In genomic region chr15:100779331-100780207, GRCh38 we compare ENCODE assay signal across 25 cellular contexts.
A peak's percentile ranks its signal among the peaks of the same experiment; 100 is the strongest.
DNase-seq lines count a peak whose midpoint lies in the region; ATAC-seq and TF ChIP-seq lines count a peak whose summit lies in the region.
"Had no signal": no experiment of that assay in that cellular context is flagged by ENCODE, and none has a peak within 500 bp of the region (broad histone marks: within the 10 kb centered on the region; RNA-seq: fewer than 3 reads in every experiment).

No MANE protein-coding gene starts in this region.

- no peak overlapping the region for H3K27ac Mint-ChIP-seq in activated CD4-positive, alpha-beta T cell treated with anti-CD3 and anti-CD28 coated beads, Interleukin-2, amount 10 ng/mL, durations not matched to agents 7 days and 5 days
- no peak overlapping the region for H3K27ac Mint-ChIP-seq in WTC11
- H3K27ac Mint-ChIP-seq: immature natural killer cell; T-helper 2 cell treated with Interferon-gamma antibody and Interleukin-4, amounts not matched to agents 5 μg/mL and 100 μg/mL, for 36 hours had no signal

- H3K9me3 ChIP-seq in lung (ENCODE audit: control insufficient read depth in 2 of 2, insufficient read depth in 1 of 2, low read length in 1 of 2) (peaks cover 0 to 5% of the 10 kb centered on the region in 2 donors), tibial artery (no peaks in the 10 kb centered on the region)
- H3K9me3 ChIP-seq: gastroesophageal sphincter, left lung, ovary had no signal

- H3K36me3 ChIP-seq in lung (ENCODE audit: control insufficient read depth in 2 of 2, insufficient read depth in 2 of 2, low read length in 2 of 2) (no peaks in the 10 kb centered on the region), tibial artery (no peaks in the 10 kb centered on the region)
- H3K36me3 ChIP-seq: gastroesophageal sphincter, left lung, ovary, spleen had no signal

- TF ChIP-seq CTCF in WTC11 (IDR thresholded peaks at IDR 0.05) (no peak), lung (IDR thresholded peaks at IDR 0.05; ENCODE audit: control extremely low read depth, extremely low read depth) (no peak), tibial artery (IDR thresholded peaks at IDR 0.05) (no peak)

- H3K27me3 Mint-ChIP-seq in activated CD4-positive, alpha-beta T cell treated with anti-CD3 and anti-CD28 coated beads, Interleukin-2, amount 10 ng/mL, durations not matched to agents 7 days and 5 days, result no peaks in the 10 kb centered on the region
- H3K27me3 Mint-ChIP-seq in WTC11 (ENCODE audit: low read depth), result no peaks in the 10 kb centered on the region; the same call in 1 of the 2 replicates

- H3K27ac ChIP-seq in lung (ENCODE audit: low read depth in 1 of 2, low read length in 1 of 2) (no peak overlapping the region), tibial artery (no peak overlapping the region)
- H3K27ac ChIP-seq: gastroesophageal sphincter, left lung, ovary, PC-9, spleen had no signal

- intact Hi-C loops in tibial artery (cut with DNase I; ENCODE audit: low total_unique reads), result loop anchor here (2.0 kb wide), 1 partner anchor 21 kb away; no protein-coding TSS in a partner anchor

- ATAC-seq in WTC11 (no peak), lung (ENCODE audit: insufficient read depth, low FRiP score) (no peak), GM21360 (IDR thresholded peaks at IDR 0.05; ENCODE audit: unreplicated experiment) (no peak), HG03175 (IDR thresholded peaks at IDR 0.05; ENCODE audit: unreplicated experiment) (no peak)
- ATAC-seq: gastroesophageal sphincter, left lung had no signal

- no peaks in the 10 kb centered on the region for H3K4me1 Mint-ChIP-seq in activated CD4-positive, alpha-beta T cell treated with anti-CD3 and anti-CD28 coated beads, Interleukin-2, amount 10 ng/mL, durations not matched to agents 7 days and 5 days
- peaks cover 9% of the 10 kb centered on the region for H3K4me1 Mint-ChIP-seq in WTC11
- H3K4me1 Mint-ChIP-seq: immature natural killer cell, naive B cell had no signal

- H3K4me1 ChIP-seq in lung (ENCODE audit: control insufficient read depth in 2 of 2, insufficient read depth in 2 of 2, low read length in 2 of 2) (no peaks in the 10 kb centered on the region), tibial artery (no peaks in the 10 kb centered on the region)
- H3K4me1 ChIP-seq: gastroesophageal sphincter, left lung, spleen had no signal

- H3K9me3 Mint-ChIP-seq in activated CD4-positive, alpha-beta T cell treated with anti-CD3 and anti-CD28 coated beads, Interleukin-2, amount 10 ng/mL, durations not matched to agents 7 days and 5 days, result peaks cover 3% of the 10 kb centered on the region
- peaks cover 14% of the 10 kb centered on the region for H3K9me3 Mint-ChIP-seq in WTC11
- H3K9me3 Mint-ChIP-seq: immature natural killer cell; T-helper 2 cell treated with Interferon-gamma antibody and Interleukin-4, amounts not matched to agents 5 μg/mL and 100 μg/mL, for 36 hours had no signal

- CTCF ChIA-PET in activated CD4-positive, alpha-beta T cell treated with anti-CD3 and anti-CD28 coated beads, Interleukin-2, amount 10 ng/mL, durations not matched to agents 7 days and 5 days (lab: Charles Lee), result no interaction called here
- CTCF ChIA-PET in WTC11 (lab: Charles Lee), result no interaction called here

- POLR2A ChIA-PET in activated CD4-positive, alpha-beta T cell treated with anti-CD3 and anti-CD28 coated beads, Interleukin-2, amount 10 ng/mL, durations not matched to agents 7 days and 5 days (lab: Charles Lee), result no interaction called here
- POLR2A ChIA-PET in WTC11 (lab: Charles Lee), result no interaction called here

- no peak overlapping the region for H3K4me3 Mint-ChIP-seq in activated CD4-positive, alpha-beta T cell treated with anti-CD3 and anti-CD28 coated beads, Interleukin-2, amount 10 ng/mL, durations not matched to agents 7 days and 5 days
- H3K4me3 Mint-ChIP-seq in WTC11, result no peak overlapping the region
- H3K4me3 Mint-ChIP-seq: immature natural killer cell; naive B cell; T-helper 2 cell treated with Interferon-gamma antibody and Interleukin-4, amounts not matched to agents 5 μg/mL and 100 μg/mL, for 36 hours had no signal

- WGBS in lung, 2 donors, result 86 to 87% methylated on average over 17 of the region's 17 CpGs

- H3K4me3 ChIP-seq in lung (no peak overlapping the region), tibial artery (no peak overlapping the region)
- H3K4me3 ChIP-seq: gastroesophageal sphincter, left lung, ovary, PC-9, spleen had no signal

- H3K27me3 ChIP-seq in lung (ENCODE audit: control insufficient read depth, insufficient read depth), result peaks cover 4% of the 10 kb centered on the region
- H3K27me3 ChIP-seq in tibial artery, result peaks cover 0 to 3% of the 10 kb centered on the region in 2 donors
- H3K27me3 ChIP-seq: ovary had no signal

- peak; percentile 2 for DNase-seq in activated CD4-positive, alpha-beta T cell treated with anti-CD3 and anti-CD28 coated beads, Interleukin-2, amount 10 ng/mL, durations not matched to agents 7 days and 5 days
- DNase-seq in activated CD4-positive, alpha-beta T cell treated with anti-CD3 and anti-CD28 coated beads for 48 hours, result no peak
- DNase-seq in WTC11 (ENCODE audit: low spot score) (peak; percentile 2), lung (ENCODE audit: low spot score) (peak; percentile 7), tibial artery (peak; percentile 8 to 27), NCI-H2081 (lab: John Stamatoyannopoulos, UW) (no peak)
- DNase-seq: 8988T; activated CD4-positive, alpha-beta T cell treated with anti-CD3 and anti-CD28 coated beads for 4 hours; activated gamma-delta T cell treated with Interleukin-2 at 50 U/mL for 16 hours; Calu3; caudate nucleus; DMS79 treated with DMSO at 0.1 percent for 48 hours; hypothalamus; immature natural killer cell; left lung; naive B cell; NCI-H1694; PC-9; Right ventricle myocardium superior; spleen had no signal

- no peaks in the 10 kb centered on the region for H3K36me3 Mint-ChIP-seq in activated CD4-positive, alpha-beta T cell treated with anti-CD3 and anti-CD28 coated beads, Interleukin-2, amount 10 ng/mL, durations not matched to agents 7 days and 5 days (ENCODE audit: low read depth)
- H3K36me3 Mint-ChIP-seq in WTC11, result peaks cover 10% of the 10 kb centered on the region
- H3K36me3 Mint-ChIP-seq: immature natural killer cell, naive B cell had no signal

TF ChIP-seq in WTC11, 78 proteins besides CTCF, POLR2A, EP300 and RAD21 (continues in another document):
- no peak for TF ChIP-seq OVOL2 (CRISPR knock-in tag; IDR thresholded peaks at IDR 0.05; ENCODE audit: borderline replicate concordance)
- TF ChIP-seq PRDM15 (CRISPR knock-in tag; IDR thresholded peaks at IDR 0.05), result no peak
- no peak for TF ChIP-seq CREB1 (CRISPR knock-in tag; IDR thresholded peaks at IDR 0.05)
- TF ChIP-seq FOXP1 (CRISPR knock-in tag; IDR thresholded peaks at IDR 0.05; ENCODE audit: borderline replicate concordance), result no peak
- no peak for TF ChIP-seq ZNF138 (CRISPR knock-in tag; conservative IDR thresholded peaks at IDR 0.05)
- no peak for TF ChIP-seq SOX15 (CRISPR knock-in tag; IDR thresholded peaks at IDR 0.05)
- TF ChIP-seq, protein P1, sequence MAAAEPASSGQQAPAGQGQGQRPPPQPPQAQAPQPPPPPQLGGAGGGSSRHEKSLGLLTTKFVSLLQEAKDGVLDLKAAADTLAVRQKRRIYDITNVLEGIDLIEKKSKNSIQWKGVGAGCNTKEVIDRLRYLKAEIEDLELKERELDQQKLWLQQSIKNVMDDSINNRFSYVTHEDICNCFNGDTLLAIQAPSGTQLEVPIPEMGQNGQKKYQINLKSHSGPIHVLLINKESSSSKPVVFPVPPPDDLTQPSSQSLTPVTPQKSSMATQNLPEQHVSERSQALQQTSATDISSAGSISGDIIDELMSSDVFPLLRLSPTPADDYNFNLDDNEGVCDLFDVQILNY (CRISPR knock-in tag; IDR thresholded peaks at IDR 0.05), result no peak

Comparison
In these comparisons a context has a peak if more than half of its experiments do, and no peak if none do; other contexts are left out.
1. DNase-seq: peak in activated CD4-positive, alpha-beta T cell treated with anti-CD3 and anti-CD28 coated beads, Interleukin-2, amount 10 ng/mL, durations not matched to agents 7 days and 5 days (single experiment), WTC11 (single experiment), lung (single experiment) and tibial artery (2 of 2); none in activated CD4-positive, alpha-beta T cell treated with anti-CD3 and anti-CD28 coated beads for 48 hours (single experiment) and NCI-H2081 (0 of 2).